40 cellular contexts compared by ENCODE assay signal in the genomic region with DNA sequence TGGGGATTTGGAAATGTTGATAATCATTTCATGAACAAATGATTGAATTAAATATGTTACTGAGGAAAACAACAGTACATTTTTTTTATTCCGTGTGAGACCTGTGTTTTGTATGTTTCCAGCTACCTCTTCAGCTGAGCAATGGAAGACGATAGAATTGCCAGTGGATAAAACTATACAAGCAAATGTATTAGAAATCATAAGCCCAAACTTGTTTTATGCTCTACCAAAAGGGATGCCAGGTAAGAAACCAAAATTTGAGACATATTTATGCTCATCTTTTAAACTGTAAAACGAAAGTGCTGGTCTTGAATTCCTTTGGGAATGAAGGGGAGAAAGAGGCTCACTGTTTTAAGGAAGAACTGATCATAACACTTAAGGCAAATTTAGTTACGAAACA. TPM values are rescaled to one million over a fixed set of nuclear protein-coding genes. Genes with fewer than 3 reads are reported as not detected.
"Had no signal": no experiment of that assay in that cellular context is flagged by ENCODE, and none has a peak within 500 bp of the region (broad histone marks: within the 10 kb centered on the region; RNA-seq: fewer than 3 reads in every experiment).

No MANE protein-coding gene starts in this region.

- H3K27ac ChIP-seq: ascending aorta, body of pancreas, brain microvascular endothelial cell, breast epithelium, colonic mucosa had no signal

- DNase-seq: activated B cell treated with CpG ODN at 0.5 μM for 24 hours; activated CD4-positive, alpha-beta memory T cell treated with anti-CD3 and anti-CD28 coated beads for 36 hours; activated CD4-positive, alpha-beta T cell treated with anti-CD3 and anti-CD28 coated beads for 4 hours; activated CD4-positive, alpha-beta T cell treated with anti-CD3 and anti-CD28 coated beads, Interleukin-2, amount 10 ng/mL, durations not matched to agents 24 days and 14 days; activated CD4-positive, alpha-beta T cell treated with anti-CD3 and anti-CD28 coated beads, Interleukin-2, amount 50 U/mL, for 1 hour; activated CD4-positive, alpha-beta T cell treated with anti-CD3 and anti-CD28 coated beads, Interleukin-2, amount 50 U/mL, for 4 hours; activated CD4-positive, CD25-positive, alpha-beta regulatory T cell treated with anti-CD3 and anti-CD28 coated beads, Interleukin-2, amount 50 U/mL, for 72 hours; activated CD8-positive, alpha-beta memory T cell treated with anti-CD3 and anti-CD28 coated beads, Interleukin-2, amount 50 U/mL, for 4 hours; activated CD8-positive, alpha-beta T cell treated with anti-CD3 and anti-CD28 coated beads for 36 hours; activated effector memory CD4-positive, alpha-beta T cell treated with Interleukin-2 at 50 U/mL for 16 hours; activated gamma-delta T cell; activated naive CD4-positive, alpha-beta T cell treated with anti-CD3 and anti-CD28 coated beads, Interleukin-2, amount 10 ng/mL, durations not matched to agents 7 days and 5 days; activated naive CD4-positive, alpha-beta T cell treated with Interleukin-2 at 50 U/mL for 16 hours; activated naive CD8-positive, alpha-beta T cell treated with anti-CD3 and anti-CD28 coated beads, Interleukin-2, amount 10 ng/mL, durations not matched to agents 7 days and 5 days; activated naive CD8-positive, alpha-beta T cell treated with anti-CD3 and anti-CD28 coated beads, Interleukin-2, amount 50 U/mL, for 24 hours; activated T-cell treated with anti-CD3 and anti-CD28 coated beads for 4 hours; activated T-cell treated with anti-CD3 and anti-CD28 coated beads, Interleukin-2, amount 50 U/mL, for 1 hour; activated T-cell treated with anti-CD3 and anti-CD28 coated beads, Interleukin-2, amount 50 U/mL, for 4 hours; activated T-cell treated with anti-CD3 and anti-CD28 coated beads, Interleukin-2, amount 50 U/mL, for 72 hours; amygdala; anterior cingulate cortex; body of pancreas; brain microvascular endothelial cell; cerebellar nuclear complex; colonic mucosa; T-helper 1 cell; T-helper 2 cell; T-helper 9 cell had no signal

- H3K4me3 ChIP-seq: ascending aorta, body of pancreas, breast epithelium, colonic mucosa had no signal

- H3K9me3 Mint-ChIP-seq: activated B cell treated with CpG ODN at 0.5 μM for 24 hours; activated CD4-positive, alpha-beta memory T cell treated with anti-CD3 and anti-CD28 coated beads for 36 hours; activated CD4-positive, alpha-beta T cell treated with anti-CD3 and anti-CD28 coated beads, Interleukin-2, amount 10 ng/mL, durations not matched to agents 24 days and 14 days; activated CD8-positive, alpha-beta T cell treated with anti-CD3 and anti-CD28 coated beads for 36 hours; activated naive CD4-positive, alpha-beta T cell treated with anti-CD3 and anti-CD28 coated beads, Interleukin-2, amount 10 ng/mL, durations not matched to agents 7 days and 5 days; activated naive CD4-positive, alpha-beta T cell treated with anti-CD3 and anti-CD28 coated beads, Interleukin-2, amount 50 U/mL, for 24 hours; activated naive CD8-positive, alpha-beta T cell treated with anti-CD3 and anti-CD28 coated beads, Interleukin-2, amount 10 ng/mL, durations not matched to agents 7 days and 5 days; activated naive CD8-positive, alpha-beta T cell treated with anti-CD3 and anti-CD28 coated beads, Interleukin-2, amount 50 U/mL, for 24 hours; activated T-cell treated with anti-CD3 and anti-CD28 coated beads, Interleukin-2, amount 50 U/mL, for 4 hours; activated T-cell treated with anti-CD3 and anti-CD28 coated beads, Interleukin-2, amount 50 U/mL, for 72 hours; activated T-helper 2 cell treated with anti-CD3 and anti-CD28 coated beads, Interferon-gamma antibody, Interleukin-2, Interleukin-4, amounts not matched to agents 10 μg/mL and 5 μg/mL and 100 μg/mL, durations not matched to agents 14 hours and 24 hours and 36 hours; central memory CD8-positive, alpha-beta T cell; T-helper 1 cell treated with Interleukin-12 subunit alpha and Interleukin-12 subunit beta and Interleukin-4 antibody, amounts not matched to agents 30 μg/mL and 1 μg/mL, for 36 hours; T-helper 2 cell treated with Interferon-gamma antibody and Interleukin-4, amounts not matched to agents 5 μg/mL and 100 μg/mL, for 36 hours had no signal

- H3K4me1 ChIP-seq: ascending aorta, body of pancreas, breast epithelium, colonic mucosa had no signal

- H3K36me3 ChIP-seq: ascending aorta, brain microvascular endothelial cell, breast epithelium, colonic mucosa had no signal

- H3K4me3 Mint-ChIP-seq: activated B cell treated with CpG ODN at 0.5 μM for 24 hours; activated CD4-positive, alpha-beta memory T cell treated with anti-CD3 and anti-CD28 coated beads for 36 hours; activated CD4-positive, alpha-beta T cell treated with anti-CD3 and anti-CD28 coated beads, Interleukin-2, amount 10 ng/mL, durations not matched to agents 24 days and 14 days; activated CD8-positive, alpha-beta T cell treated with anti-CD3 and anti-CD28 coated beads for 36 hours; activated naive CD4-positive, alpha-beta T cell treated with anti-CD3 and anti-CD28 coated beads, Interleukin-2, amount 10 ng/mL, durations not matched to agents 7 days and 5 days; activated naive CD4-positive, alpha-beta T cell treated with anti-CD3 and anti-CD28 coated beads, Interleukin-2, amount 50 U/mL, for 24 hours; activated naive CD8-positive, alpha-beta T cell; activated naive CD8-positive, alpha-beta T cell treated with anti-CD3 and anti-CD28 coated beads, Interleukin-2, amount 10 ng/mL, durations not matched to agents 7 days and 5 days; activated naive CD8-positive, alpha-beta T cell treated with anti-CD3 and anti-CD28 coated beads, Interleukin-2, amount 50 U/mL, for 24 hours; activated T-cell treated with anti-CD3 and anti-CD28 coated beads, Interleukin-2, amount 50 U/mL, for 4 hours; activated T-cell treated with anti-CD3 and anti-CD28 coated beads, Interleukin-2, amount 50 U/mL, for 72 hours; central memory CD8-positive, alpha-beta T cell; T-helper 1 cell treated with Interleukin-12 subunit alpha and Interleukin-12 subunit beta and Interleukin-4 antibody, amounts not matched to agents 30 μg/mL and 1 μg/mL, for 36 hours; T-helper 2 cell treated with Interferon-gamma antibody and Interleukin-4, amounts not matched to agents 5 μg/mL and 100 μg/mL, for 36 hours had no signal

- FAIRE-seq: TTC549 had no signal

- ATAC-seq: activated CD8-positive, alpha-beta T cell treated with anti-CD3 and anti-CD28 coated beads for 36 hours; activated naive CD8-positive, alpha-beta T cell treated with anti-CD3 and anti-CD28 coated beads, Interleukin-2, amount 50 U/mL, for 24 hours; activated T-cell treated with anti-CD3 and anti-CD28 coated beads, Interleukin-2, amount 50 U/mL, for 4 hours; activated T-cell treated with anti-CD3 and anti-CD28 coated beads, Interleukin-2, amount 50 U/mL, for 72 hours; body of pancreas had no signal

- H3K4me1 Mint-ChIP-seq: activated B cell treated with CpG ODN at 0.5 μM for 24 hours; activated CD4-positive, alpha-beta T cell treated with anti-CD3 and anti-CD28 coated beads, Interleukin-2, amount 10 ng/mL, durations not matched to agents 24 days and 14 days; activated naive CD4-positive, alpha-beta T cell treated with anti-CD3 and anti-CD28 coated beads, Interleukin-2, amount 10 ng/mL, durations not matched to agents 7 days and 5 days; activated naive CD4-positive, alpha-beta T cell treated with anti-CD3 and anti-CD28 coated beads, Interleukin-2, amount 50 U/mL, for 24 hours; activated naive CD8-positive, alpha-beta T cell treated with anti-CD3 and anti-CD28 coated beads, Interleukin-2, amount 10 ng/mL, durations not matched to agents 7 days and 5 days; activated naive CD8-positive, alpha-beta T cell treated with anti-CD3 and anti-CD28 coated beads, Interleukin-2, amount 50 U/mL, for 24 hours; central memory CD8-positive, alpha-beta T cell had no signal

- H3K9me3 ChIP-seq: ascending aorta, body of pancreas, breast epithelium, colonic mucosa had no signal

- H3K27me3 ChIP-seq: ascending aorta, body of pancreas, breast epithelium, colonic mucosa had no signal

- H3K27ac Mint-ChIP-seq: activated B cell treated with CpG ODN at 0.5 μM for 24 hours; activated CD4-positive, alpha-beta memory T cell treated with anti-CD3 and anti-CD28 coated beads for 36 hours; activated CD4-positive, alpha-beta T cell treated with anti-CD3 and anti-CD28 coated beads, Interleukin-2, amount 10 ng/mL, durations not matched to agents 24 days and 14 days; activated CD8-positive, alpha-beta T cell treated with anti-CD3 and anti-CD28 coated beads for 36 hours; activated naive CD4-positive, alpha-beta T cell treated with anti-CD3 and anti-CD28 coated beads, Interleukin-2, amount 10 ng/mL, durations not matched to agents 7 days and 5 days; activated naive CD4-positive, alpha-beta T cell treated with anti-CD3 and anti-CD28 coated beads, Interleukin-2, amount 50 U/mL, for 24 hours; activated naive CD8-positive, alpha-beta T cell; activated naive CD8-positive, alpha-beta T cell treated with anti-CD3 and anti-CD28 coated beads, Interleukin-2, amount 10 ng/mL, durations not matched to agents 7 days and 5 days; activated naive CD8-positive, alpha-beta T cell treated with anti-CD3 and anti-CD28 coated beads, Interleukin-2, amount 50 U/mL, for 24 hours; activated T-cell treated with anti-CD3 and anti-CD28 coated beads, Interleukin-2, amount 50 U/mL, for 72 hours; activated T-helper 2 cell treated with anti-CD3 and anti-CD28 coated beads, Interferon-gamma antibody, Interleukin-2, Interleukin-4, amounts not matched to agents 10 μg/mL and 5 μg/mL and 100 μg/mL, durations not matched to agents 14 hours and 24 hours and 36 hours; T-helper 1 cell treated with Interleukin-12 subunit alpha and Interleukin-12 subunit beta and Interleukin-4 antibody, amounts not matched to agents 30 μg/mL and 1 μg/mL, for 36 hours; T-helper 2 cell treated with Interferon-gamma antibody and Interleukin-4, amounts not matched to agents 5 μg/mL and 100 μg/mL, for 36 hours had no signal

- H3K36me3 Mint-ChIP-seq: activated CD4-positive, alpha-beta memory T cell treated with anti-CD3 and anti-CD28 coated beads for 36 hours; activated naive CD4-positive, alpha-beta T cell treated with anti-CD3 and anti-CD28 coated beads, Interleukin-2, amount 10 ng/mL, durations not matched to agents 7 days and 5 days; activated naive CD4-positive, alpha-beta T cell treated with anti-CD3 and anti-CD28 coated beads, Interleukin-2, amount 50 U/mL, for 24 hours; activated naive CD8-positive, alpha-beta T cell; activated naive CD8-positive, alpha-beta T cell treated with anti-CD3 and anti-CD28 coated beads, Interleukin-2, amount 10 ng/mL, durations not matched to agents 7 days and 5 days had no signal

RNA-seq across cellular contexts. Expression of gene VWA2, which starts 17.8 kb away (rescaled TPM):
- total RNA-seq: activated B cell treated with CpG ODN at 0.5 μM for 24 hours; activated CD4-positive, alpha-beta T cell treated with anti-CD3 and anti-CD28 coated beads, Interleukin-2, amount 10 ng/mL, durations not matched to agents 24 days and 14 days; activated CD8-positive, alpha-beta memory T cell treated with anti-CD3 and anti-CD28 coated beads for 36 hours; activated CD8-positive, alpha-beta T cell treated with anti-CD3 and anti-CD28 coated beads for 36 hours; activated naive CD8-positive, alpha-beta T cell treated with anti-CD3 and anti-CD28 coated beads, Interleukin-2, amount 10 ng/mL, durations not matched to agents 7 days and 5 days; activated T-cell treated with anti-CD3 and anti-CD28 coated beads, Interleukin-2, amount 50 U/mL, for 4 hours; activated T-cell treated with anti-CD3 and anti-CD28 coated beads, Interleukin-2, amount 50 U/mL, for 72 hours; activated T-helper 2 cell treated with anti-CD3 and anti-CD28 coated beads, Interferon-gamma antibody, Interleukin-2, Interleukin-4, amounts not matched to agents 10 μg/mL and 5 μg/mL and 100 μg/mL, durations not matched to agents 14 hours and 24 hours and 36 hours; ascending aorta; cardiac septum; chondrocyte had no signal

RNA-seq across cellular contexts. Expression of gene TDRD1, which starts 42.1 kb away (rescaled TPM):
- total RNA-seq: chondrocyte had no signal
